In genomic region chr1:224852901-224853568, GRCh38 we compare ENCODE assay signal across 8 cellular contexts.
A peak's percentile ranks its signal among the peaks of the same experiment; 100 is the strongest.
DNase-seq lines count a peak whose midpoint lies in the region; ATAC-seq and TF ChIP-seq lines count a peak whose summit lies in the region.

No MANE protein-coding gene starts in this region.

- no peaks in the 10 kb centered on the region for H3K36me3 ChIP-seq in adipocyte (ENCODE audit: control insufficient read depth, insufficient read depth, low read length, severe bottlenecking)

- H3K9me3 Mint-ChIP-seq in type B pancreatic cell = no peaks in the 10 kb centered on the region

- H3K9me3 ChIP-seq in adipocyte (ENCODE audit: control insufficient read depth, low read length) = no peaks in the 10 kb centered on the region

- H3K27ac Mint-ChIP-seq in type B pancreatic cell = no peak overlapping the region

- H3K27me3 Mint-ChIP-seq in type B pancreatic cell = peaks cover 9% of the 10 kb centered on the region

- H3K9ac ChIP-seq in adipocyte (ENCODE audit: low read length) = no peak overlapping the region

- DNase-seq in GM12864 (ENCODE audit: low read depth) (no peak), NCI-H128 (lab: John Stamatoyannopoulos, UW; ENCODE audit: unreplicated experiment) (peak; percentile 26), adipocyte (ENCODE audit: low read depth) (peak; percentile 80), iPS-NIHi7 (ENCODE audit: extremely low spot score) (peak; percentile 63), type B pancreatic cell (ENCODE audit: extremely low spot score, unreplicated experiment) (no peak), OCI-M2 (lab: John Stamatoyannopoulos, UW; ENCODE audit: unreplicated experiment) (no peak)

- H3K4me3 Mint-ChIP-seq in type B pancreatic cell = no peak overlapping the region

- TF ChIP-seq CTCF in GM12864 (IDR thresholded peaks at IDR 0.05; ENCODE audit: low read depth, low read length, missing control alignments) (peak; percentile 72), type B pancreatic cell (conservative IDR thresholded peaks at IDR 0.05) (peak; percentile 84)

- no peak for ATAC-seq in HG03342 (IDR thresholded peaks at IDR 0.05; ENCODE audit: unreplicated experiment)
- no peak for ATAC-seq in GM21381 (IDR thresholded peaks at IDR 0.05; ENCODE audit: unreplicated experiment)

- H3K4me1 Mint-ChIP-seq in type B pancreatic cell (ENCODE audit: unreplicated experiment) = peaks cover 5% of the 10 kb centered on the region

- no peaks in the 10 kb centered on the region for H3K27me3 ChIP-seq in adipocyte (replicated peaks; ENCODE audit: control insufficient read depth, insufficient read depth, low read length)

- peaks cover 3% of the 10 kb centered on the region for H3K4me1 ChIP-seq in adipocyte (ENCODE audit: control insufficient read depth, insufficient read depth, low read length)

- H3K4me3 ChIP-seq in GM12864 (ENCODE audit: low read depth, low read length) (no peak overlapping the region), adipocyte (ENCODE audit: low read length) (no peak overlapping the region)

- H3K36me3 Mint-ChIP-seq in type B pancreatic cell = no peaks in the 10 kb centered on the region

Comparison
In these comparisons a context has a peak if more than half of its experiments do, and no peak if none do; other contexts are left out.
1. DNase-seq: peak in NCI-H128 (single experiment), adipocyte (single experiment) and iPS-NIHi7 (single experiment); none in GM12864 (single experiment), type B pancreatic cell (single experiment) and OCI-M2 (single experiment).